In the genomic region with DNA sequence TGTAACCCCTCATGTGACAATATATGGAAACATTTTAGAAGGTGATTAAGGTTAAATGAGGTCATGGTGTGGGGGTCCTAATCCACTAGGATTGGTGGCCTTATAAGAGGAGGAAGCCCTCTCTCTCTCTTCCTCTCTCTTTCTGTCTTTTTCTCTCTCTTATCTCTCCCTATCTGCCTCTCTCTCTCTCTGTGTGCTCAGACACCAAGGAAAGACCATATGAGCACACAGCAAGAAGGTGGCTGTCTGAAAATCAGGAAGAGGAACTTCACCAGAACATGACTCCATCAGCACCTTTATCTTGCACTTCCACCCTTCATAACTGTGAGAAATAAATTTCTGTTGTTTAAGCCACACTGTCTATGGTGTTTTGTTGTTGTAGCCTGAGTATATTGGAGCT, we compare ENCODE assay signal across 32 cellular contexts.
"Had no signal": no experiment of that assay in that cellular context is flagged by ENCODE, and none has a peak within 500 bp of the region (broad histone marks: within the 10 kb centered on the region; RNA-seq: fewer than 3 reads in every experiment).

No MANE protein-coding gene starts in this region.

- H3K36me3 ChIP-seq: ascending aorta, brain microvascular endothelial cell, esophagus muscularis mucosa, heart left ventricle, neural progenitor cell, sigmoid colon, uterus had no signal

- H3K27me3 ChIP-seq: ascending aorta, brain microvascular endothelial cell, esophagus muscularis mucosa, foreskin keratinocyte, heart left ventricle, neural progenitor cell, sigmoid colon, uterus had no signal

- H3K9me3 ChIP-seq: ascending aorta, esophagus muscularis mucosa, psoas muscle, sigmoid colon, uterus had no signal

- H2AFZ ChIP-seq: neural progenitor cell, parathyroid adenoma had no signal

- H3K27ac ChIP-seq: ascending aorta, brain microvascular endothelial cell, esophagus muscularis mucosa, foreskin keratinocyte, heart left ventricle, neural progenitor cell, parathyroid adenoma, psoas muscle, sigmoid colon, uterus had no signal

- H3K9ac ChIP-seq: neural progenitor cell, parathyroid adenoma had no signal

- H3K4me3 ChIP-seq: ascending aorta, esophagus muscularis mucosa, heart left ventricle, neural progenitor cell, psoas muscle, sigmoid colon, uterus had no signal

- H3K4me2 ChIP-seq: neural progenitor cell had no signal

- H3K4me1 ChIP-seq: ascending aorta, esophagus muscularis mucosa, foreskin keratinocyte, heart left ventricle, neural progenitor cell, parathyroid adenoma, psoas muscle, sigmoid colon, uterus had no signal

- DNase-seq: activated CD4-positive, alpha-beta memory T cell treated with anti-CD3 and anti-CD28 coated beads, Interleukin-2, amount 10 ng/mL, durations not matched to agents 7 days and 5 days; activated CD4-positive, alpha-beta T cell treated with anti-CD3 and anti-CD28 coated beads for 1 hour; activated CD4-positive, alpha-beta T cell treated with anti-CD3 and anti-CD28 coated beads, Interleukin-2, amount 10 ng/mL, durations not matched to agents 7 days and 5 days; activated CD8-positive, alpha-beta memory T cell treated with anti-CD3 and anti-CD28 coated beads, Interleukin-2, amount 50 U/mL, for 48 hours; activated gamma-delta T cell; activated naive CD4-positive, alpha-beta T cell treated with anti-CD3 and anti-CD28 coated beads, Interleukin-2, amount 10 ng/mL, durations not matched to agents 7 days and 5 days; activated naive CD8-positive, alpha-beta T cell treated with anti-CD3 and anti-CD28 coated beads, Interleukin-2, amount 10 ng/mL, durations not matched to agents 7 days and 5 days; activated T-cell treated with anti-CD3 and anti-CD28 coated beads, Interleukin-2, amount 50 U/mL, for 24 hours; brain microvascular endothelial cell; endodermal cell; foreskin keratinocyte; heart left ventricle; hypothalamus; immature natural killer cell; kidney; left colon; midbrain; naive thymus-derived CD8-positive, alpha-beta T cell; occipital lobe; psoas muscle; sigmoid colon; small intestine; stimulated activated CD4-positive, alpha-beta T cell treated with anti-CD3 and anti-CD28 coated beads, Interleukin-1b, Interleukin-23, amount 100 ng/mL, for 48 hours; stimulated activated CD4-positive, alpha-beta T cell treated with anti-CD3 and anti-CD28 coated beads, Interleukin-4, amount 100 ng/mL, for 4 hours; stimulated activated CD8-positive, alpha-beta memory T cell treated with anti-CD3 and anti-CD28 coated beads, Interleukin-4, amount 100 ng/mL, for 48 hours; stimulated activated naive CD8-positive, alpha-beta T cell treated with anti-CD3 and anti-CD28 coated beads, Interleukin-15, amount 100 ng/mL, for 72 hours; substantia nigra; uterus had no signal

- H3K79me2 ChIP-seq: parathyroid adenoma had no signal
